9 cellular contexts compared by ENCODE assay signal in genomic region chr10:73887038-73888015, GRCh38. TPM values are rescaled to one million over a fixed set of nuclear protein-coding genes. Genes with fewer than 3 reads are reported as not detected.
DNase-seq lines count a peak whose midpoint lies in the region; ATAC-seq, FAIRE-seq and TF ChIP-seq lines count a peak whose summit lies in the region.
"Had no signal": no experiment of that assay in that cellular context is flagged by ENCODE, and none has a peak within 500 bp of the region (broad histone marks: within the 10 kb centered on the region; RNA-seq: fewer than 3 reads in every experiment).

No MANE protein-coding gene starts in this region.

- H3K9me3 ChIP-seq in BLaER1 (no peaks in the 10 kb centered on the region), colonic mucosa (no peaks in the 10 kb centered on the region)

- H3K9me3 Mint-ChIP-seq in mesothelial cell of epicardium, result no peaks in the 10 kb centered on the region
- H3K9me3 Mint-ChIP-seq in natural killer cell, result no peaks in the 10 kb centered on the region
- H3K9me3 Mint-ChIP-seq: central memory CD8-positive, alpha-beta T cell had no signal

- no peak overlapping the region for H3K4me3 Mint-ChIP-seq in mesothelial cell of epicardium
- H3K4me3 Mint-ChIP-seq in natural killer cell, result no peak overlapping the region
- H3K4me3 Mint-ChIP-seq: central memory CD8-positive, alpha-beta T cell had no signal

- no peaks in the 10 kb centered on the region for H3K36me3 Mint-ChIP-seq in mesothelial cell of epicardium
- no peaks in the 10 kb centered on the region for H3K36me3 Mint-ChIP-seq in natural killer cell

- no peaks in the 10 kb centered on the region for H4K20me1 ChIP-seq in BLaER1

- H3K27me3 ChIP-seq in BLaER1 (no peaks in the 10 kb centered on the region), colonic mucosa (no peaks in the 10 kb centered on the region)

- H3K27ac ChIP-seq in BLaER1 (peak overlapping the region; percentile 28), colonic mucosa (peak overlapping the region; percentile 66)

- no peak for ATAC-seq in natural killer cell

- intact Hi-C loops in colonic mucosa (cut with DNase I), result loop anchor here (2.0 to 5.0 kb wide), 3 partner anchors 53 to 215 kb away; no protein-coding TSS in a partner anchor
- intact Hi-C loops in natural killer cell (cut with micrococcal nuclease), result loop anchor here (5.0 kb wide), 3 partner anchors 70 to 265 kb away; partner anchors contain the start of genes ADK and AP3M1

- FAIRE-seq in urothelium cell line (lab: Jason Lieb, UNC), result peak; percentile 83

- no peak overlapping the region for H3K4me3 ChIP-seq in BLaER1
- H3K4me3 ChIP-seq in colonic mucosa, result no peak overlapping the region

- H3K4me1 ChIP-seq in BLaER1 (peaks cover 51% of the 10 kb centered on the region), colonic mucosa (peaks cover 14% of the 10 kb centered on the region)

- H3K27me3 Mint-ChIP-seq in mesothelial cell of epicardium (ENCODE audit: low read depth) (no peaks in the 10 kb centered on the region), natural killer cell (ENCODE audit: low read depth in 2 of 2) (peaks cover 0 to 4% of the 10 kb centered on the region in 2 donors)
- H3K27me3 Mint-ChIP-seq: central memory CD8-positive, alpha-beta T cell had no signal

- peak; percentile 70 for DNase-seq in NCI-H2196 (lab: John Stamatoyannopoulos, UW; ENCODE audit: unreplicated experiment)
- DNase-seq in colonic mucosa, result peak; percentile 66
- peak in 1 of 2 experiments; percentile 72 for DNase-seq in mesothelial cell of epicardium (ENCODE audit: low spot score in 2 of 2, unreplicated experiment in 2 of 2)
- peak; percentile 88 for DNase-seq in urothelium cell line (ENCODE audit: low spot score)
- DNase-seq in HuH-7.5 (ENCODE audit: low spot score), result no peak
- DNase-seq in natural killer cell, result no peak
- DNase-seq in inferior parietal cortex (ENCODE audit: extremely low spot score), result no peak

- TF ChIP-seq CTCF in colonic mucosa (IDR thresholded peaks at IDR 0.05), result no peak
- no peak for TF ChIP-seq CTCF in mesothelial cell of epicardium (IDR thresholded peaks at IDR 0.05; ENCODE audit: unreplicated experiment)
- TF ChIP-seq CTCF in natural killer cell (IDR thresholded peaks at IDR 0.05), result no peak

- peak overlapping the region; percentile 85 for H3K27ac Mint-ChIP-seq in mesothelial cell of epicardium
- H3K27ac Mint-ChIP-seq in natural killer cell, result no peak overlapping the region

- H3K4me2 ChIP-seq in BLaER1, result peak overlapping the region; percentile 15

- H3K4me1 Mint-ChIP-seq in mesothelial cell of epicardium (peaks cover 41% of the 10 kb centered on the region), natural killer cell (peaks cover 7 to 11% of the 10 kb centered on the region in 2 donors)

- no peak overlapping the region for H3K9ac ChIP-seq in BLaER1
- H3K9ac ChIP-seq in colonic mucosa (ENCODE audit: low read depth in 2 of 2, low read length in 2 of 2), result peak overlapping the region in 1 of 2 donors; percentile 56

- H3K36me3 ChIP-seq in BLaER1 (no peaks in the 10 kb centered on the region), colonic mucosa (no peaks in the 10 kb centered on the region)

RNA-seq across cellular contexts. Expression of gene CAMK2G, which starts 13.0 kb away (rescaled TPM):
- 10 to 100 TPM; 40.0 to 45.8 TPM for total RNA-seq in colonic mucosa
- 27.3 to 28.3 TPM (median 27.8 TPM) in 3 replicates for total RNA-seq in mesothelial cell of epicardium
- total RNA-seq in natural killer cell, result 10 to 100 TPM; 53.6 to 73.8 (median 62.3) TPM

RNA-seq across cellular contexts. Expression of gene PLAU, which starts 23.6 kb away (rescaled TPM):
- 10 to 100 TPM in 1 of 2 donors, 1 to 10 TPM in 1; 4.0 to 11.4 TPM for total RNA-seq in colonic mucosa
- total RNA-seq in mesothelial cell of epicardium, result 3.4 to 5.1 TPM (median 4.7 TPM) in 3 replicates
- total RNA-seq in natural killer cell, result 1 to 10 TPM in 1 of 3 donors, under 1 TPM in 2; 0.12 to 1.6 (median 0.32) TPM

Comparison
In these comparisons a context has a peak if more than half of its experiments do, and no peak if none do; other contexts are left out.
1. DNase-seq: peak in NCI-H2196 (single experiment), colonic mucosa (single experiment) and urothelium cell line (single experiment); none in HuH-7.5 (single experiment), natural killer cell (single experiment) and inferior parietal cortex (single experiment).